Comparison of ENCODE assay signal across 39 cellular contexts in the genomic region with DNA sequence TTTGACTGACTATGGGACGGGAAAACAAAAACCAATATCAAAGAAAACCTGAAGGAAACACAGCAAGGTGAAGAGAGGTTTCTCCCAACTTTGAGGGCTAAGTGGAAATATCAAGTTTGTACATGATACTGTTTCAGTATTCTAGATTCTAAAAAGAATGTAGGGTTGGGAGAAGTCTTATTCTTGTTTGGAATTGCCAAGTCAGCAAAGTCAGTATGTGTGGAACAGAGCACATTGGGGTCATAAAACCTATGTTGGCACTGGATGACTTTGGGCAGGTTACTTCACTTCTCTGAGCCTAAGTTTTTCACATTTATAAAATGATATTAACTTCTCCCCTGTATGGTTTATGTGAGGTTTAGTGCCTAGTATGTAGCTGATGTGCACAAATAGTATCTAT.
"Had no signal": no experiment of that assay in that cellular context is flagged by ENCODE, and none has a peak within 500 bp of the region (broad histone marks: within the 10 kb centered on the region; RNA-seq: fewer than 3 reads in every experiment).

No MANE protein-coding gene starts in this region.

- ATAC-seq: activated CD4-positive, alpha-beta T cell treated with anti-CD3 and anti-CD28 coated beads for 36 hours; activated CD4-positive, CD25-positive, alpha-beta regulatory T cell treated with anti-CD3 and anti-CD28 coated beads, Interleukin-2, amount 50 U/mL, for 24 hours; activated CD8-positive, alpha-beta memory T cell treated with anti-CD3 and anti-CD28 coated beads, Interleukin-2, amount 10 ng/mL, durations not matched to agents 7 days and 5 days; activated CD8-positive, alpha-beta T cell treated with anti-CD3 and anti-CD28 coated beads, Interleukin-2, amount 10 ng/mL, durations not matched to agents 7 days and 5 days; activated naive CD8-positive, alpha-beta T cell treated with anti-CD3 and anti-CD28 coated beads, Interleukin-2, amount 50 U/mL, for 24 hours; WTC11 had no signal

- FAIRE-seq: bronchial epithelial cell, TTC549 had no signal

- DNase-seq: activated CD4-positive, alpha-beta memory T cell treated with anti-CD3 and anti-CD28 coated beads, Interleukin-2, amount 10 ng/mL, durations not matched to agents 7 days and 5 days; activated CD4-positive, alpha-beta T cell treated with anti-CD3 and anti-CD28 coated beads for 1 hour; activated CD4-positive, alpha-beta T cell treated with anti-CD3 and anti-CD28 coated beads for 36 hours; activated CD4-positive, alpha-beta T cell treated with anti-CD3 and anti-CD28 coated beads for 48 hours; activated CD4-positive, alpha-beta T cell treated with anti-CD3 and anti-CD28 coated beads, Interleukin-2, amount 10 ng/mL, durations not matched to agents 7 days and 5 days; activated CD4-positive, alpha-beta T cell treated with anti-CD3 and anti-CD28 coated beads, Interleukin-2, amount 50 U/mL, for 48 hours; activated CD4-positive, CD25-positive, alpha-beta regulatory T cell; activated CD8-positive, alpha-beta memory T cell treated with anti-CD3 and anti-CD28 coated beads for 24 hours; activated CD8-positive, alpha-beta memory T cell treated with anti-CD3 and anti-CD28 coated beads, Interleukin-2, amount 10 ng/mL, durations not matched to agents 7 days and 5 days; activated CD8-positive, alpha-beta memory T cell treated with anti-CD3 and anti-CD28 coated beads, Interleukin-2, amount 50 U/mL, for 48 hours; activated CD8-positive, alpha-beta T cell treated with anti-CD3 and anti-CD28 coated beads, Interleukin-2, amount 10 ng/mL, durations not matched to agents 7 days and 5 days; activated effector memory CD4-positive, alpha-beta T cell treated with Interleukin-2 at 50 U/mL for 16 hours; activated gamma-delta T cell; activated naive CD4-positive, alpha-beta T cell treated with anti-CD3 and anti-CD28 coated beads, Interleukin-2, amount 10 ng/mL, durations not matched to agents 7 days and 5 days; activated naive CD4-positive, alpha-beta T cell treated with Interleukin-2 at 50 U/mL for 16 hours; activated naive CD8-positive, alpha-beta T cell treated with anti-CD3 and anti-CD28 coated beads, Interleukin-2, amount 10 ng/mL, durations not matched to agents 7 days and 5 days; activated naive CD8-positive, alpha-beta T cell treated with anti-CD3 and anti-CD28 coated beads, Interleukin-2, amount 50 U/mL, for 24 hours; activated T-cell treated with anti-CD3 and anti-CD28 coated beads, Interleukin-2, amount 50 U/mL, for 24 hours; activated T-cell treated with anti-CD3 and anti-CD28 coated beads, Interleukin-2, amount 50 U/mL, for 48 hours; amygdala; anterior cingulate cortex; caudate nucleus; cerebellar nuclear complex; T-helper 2 cell; T-helper 9 cell; WERI-Rb-1 had no signal

- H3K27ac ChIP-seq: ascending aorta, cardiac muscle cell, WERI-Rb-1 had no signal

- H3K36me3 ChIP-seq: ascending aorta, cardiac muscle cell, WERI-Rb-1 had no signal

- H3K4me1 Mint-ChIP-seq: activated CD4-positive, alpha-beta memory T cell treated with anti-CD3 and anti-CD28 coated beads, Interleukin-2, amount 10 ng/mL, durations not matched to agents 7 days and 5 days; activated CD4-positive, alpha-beta T cell treated with anti-CD3 and anti-CD28 coated beads for 36 hours; activated CD4-positive, alpha-beta T cell treated with anti-CD3 and anti-CD28 coated beads, Interleukin-2, amount 10 ng/mL, durations not matched to agents 7 days and 5 days; activated CD8-positive, alpha-beta memory T cell treated with anti-CD3 and anti-CD28 coated beads, Interleukin-2, amount 10 ng/mL, durations not matched to agents 7 days and 5 days; activated naive CD4-positive, alpha-beta T cell treated with anti-CD3 and anti-CD28 coated beads, Interleukin-2, amount 10 ng/mL, durations not matched to agents 7 days and 5 days; activated naive CD4-positive, alpha-beta T cell treated with anti-CD3 and anti-CD28 coated beads, Interleukin-2, amount 50 U/mL, for 24 hours; activated naive CD8-positive, alpha-beta T cell treated with anti-CD3 and anti-CD28 coated beads, Interleukin-2, amount 10 ng/mL, durations not matched to agents 7 days and 5 days; activated naive CD8-positive, alpha-beta T cell treated with anti-CD3 and anti-CD28 coated beads, Interleukin-2, amount 50 U/mL, for 24 hours; brain; central memory CD8-positive, alpha-beta T cell had no signal

- H3K9me3 Mint-ChIP-seq: activated CD4-positive, alpha-beta memory T cell treated with anti-CD3 and anti-CD28 coated beads, Interleukin-2, amount 10 ng/mL, durations not matched to agents 7 days and 5 days; activated T-helper 2 cell treated with anti-CD3 and anti-CD28 coated beads, Interferon-gamma antibody, Interleukin-2, Interleukin-4, amounts not matched to agents 10 μg/mL and 5 μg/mL and 100 μg/mL, durations not matched to agents 14 hours and 24 hours and 36 hours; T-helper 1 cell treated with Interleukin-12 subunit alpha and Interleukin-12 subunit beta and Interleukin-4 antibody, amounts not matched to agents 30 μg/mL and 1 μg/mL, for 36 hours; T-helper 2 cell treated with Interferon-gamma antibody and Interleukin-4, amounts not matched to agents 5 μg/mL and 100 μg/mL, for 36 hours had no signal

- H3K27me3 ChIP-seq: ascending aorta, cardiac muscle cell had no signal

- H3K4me3 ChIP-seq: ascending aorta, cardiac muscle cell had no signal

- H3K4me3 Mint-ChIP-seq: activated CD4-positive, alpha-beta memory T cell treated with anti-CD3 and anti-CD28 coated beads, Interleukin-2, amount 10 ng/mL, durations not matched to agents 7 days and 5 days; activated CD4-positive, alpha-beta T cell treated with anti-CD3 and anti-CD28 coated beads for 36 hours; activated CD4-positive, alpha-beta T cell treated with anti-CD3 and anti-CD28 coated beads, Interleukin-2, amount 10 ng/mL, durations not matched to agents 7 days and 5 days; activated CD8-positive, alpha-beta memory T cell treated with anti-CD3 and anti-CD28 coated beads, Interleukin-2, amount 10 ng/mL, durations not matched to agents 7 days and 5 days; activated CD8-positive, alpha-beta T cell treated with anti-CD3 and anti-CD28 coated beads, Interleukin-2, amount 10 ng/mL, durations not matched to agents 7 days and 5 days; activated naive CD4-positive, alpha-beta T cell treated with anti-CD3 and anti-CD28 coated beads, Interleukin-2, amount 10 ng/mL, durations not matched to agents 7 days and 5 days; activated naive CD4-positive, alpha-beta T cell treated with anti-CD3 and anti-CD28 coated beads, Interleukin-2, amount 50 U/mL, for 24 hours; activated naive CD8-positive, alpha-beta T cell; activated naive CD8-positive, alpha-beta T cell treated with anti-CD3 and anti-CD28 coated beads, Interleukin-2, amount 10 ng/mL, durations not matched to agents 7 days and 5 days; activated naive CD8-positive, alpha-beta T cell treated with anti-CD3 and anti-CD28 coated beads, Interleukin-2, amount 50 U/mL, for 24 hours; activated T-cell treated with anti-CD3 and anti-CD28 coated beads, Interleukin-2, amount 50 U/mL, for 24 hours; brain; central memory CD8-positive, alpha-beta T cell; T-helper 1 cell treated with Interleukin-12 subunit alpha and Interleukin-12 subunit beta and Interleukin-4 antibody, amounts not matched to agents 30 μg/mL and 1 μg/mL, for 36 hours; T-helper 2 cell treated with Interferon-gamma antibody and Interleukin-4, amounts not matched to agents 5 μg/mL and 100 μg/mL, for 36 hours; WTC11 had no signal

- H3K4me1 ChIP-seq: ascending aorta had no signal

- H3K9me3 ChIP-seq: ascending aorta had no signal

- H3K27ac Mint-ChIP-seq: activated CD4-positive, alpha-beta memory T cell treated with anti-CD3 and anti-CD28 coated beads, Interleukin-2, amount 10 ng/mL, durations not matched to agents 7 days and 5 days; activated CD4-positive, alpha-beta T cell treated with anti-CD3 and anti-CD28 coated beads for 36 hours; activated CD4-positive, alpha-beta T cell treated with anti-CD3 and anti-CD28 coated beads, Interleukin-2, amount 10 ng/mL, durations not matched to agents 7 days and 5 days; activated CD8-positive, alpha-beta memory T cell treated with anti-CD3 and anti-CD28 coated beads, Interleukin-2, amount 10 ng/mL, durations not matched to agents 7 days and 5 days; activated CD8-positive, alpha-beta T cell treated with anti-CD3 and anti-CD28 coated beads, Interleukin-2, amount 10 ng/mL, durations not matched to agents 7 days and 5 days; activated naive CD4-positive, alpha-beta T cell treated with anti-CD3 and anti-CD28 coated beads, Interleukin-2, amount 10 ng/mL, durations not matched to agents 7 days and 5 days; activated naive CD4-positive, alpha-beta T cell treated with anti-CD3 and anti-CD28 coated beads, Interleukin-2, amount 50 U/mL, for 24 hours; activated naive CD8-positive, alpha-beta T cell; activated naive CD8-positive, alpha-beta T cell treated with anti-CD3 and anti-CD28 coated beads, Interleukin-2, amount 10 ng/mL, durations not matched to agents 7 days and 5 days; activated naive CD8-positive, alpha-beta T cell treated with anti-CD3 and anti-CD28 coated beads, Interleukin-2, amount 50 U/mL, for 24 hours; activated T-cell treated with anti-CD3 and anti-CD28 coated beads, Interleukin-2, amount 50 U/mL, for 24 hours; activated T-helper 2 cell treated with anti-CD3 and anti-CD28 coated beads, Interferon-gamma antibody, Interleukin-2, Interleukin-4, amounts not matched to agents 10 μg/mL and 5 μg/mL and 100 μg/mL, durations not matched to agents 14 hours and 24 hours and 36 hours; brain; T-helper 1 cell treated with Interleukin-12 subunit alpha and Interleukin-12 subunit beta and Interleukin-4 antibody, amounts not matched to agents 30 μg/mL and 1 μg/mL, for 36 hours; T-helper 2 cell treated with Interferon-gamma antibody and Interleukin-4, amounts not matched to agents 5 μg/mL and 100 μg/mL, for 36 hours; WTC11 had no signal

- H3K36me3 Mint-ChIP-seq: activated CD8-positive, alpha-beta memory T cell treated with anti-CD3 and anti-CD28 coated beads, Interleukin-2, amount 10 ng/mL, durations not matched to agents 7 days and 5 days; activated naive CD4-positive, alpha-beta T cell treated with anti-CD3 and anti-CD28 coated beads, Interleukin-2, amount 10 ng/mL, durations not matched to agents 7 days and 5 days; activated naive CD4-positive, alpha-beta T cell treated with anti-CD3 and anti-CD28 coated beads, Interleukin-2, amount 50 U/mL, for 24 hours; activated naive CD8-positive, alpha-beta T cell; activated naive CD8-positive, alpha-beta T cell treated with anti-CD3 and anti-CD28 coated beads, Interleukin-2, amount 10 ng/mL, durations not matched to agents 7 days and 5 days had no signal

- H3K27me3 Mint-ChIP-seq: activated CD4-positive, alpha-beta memory T cell treated with anti-CD3 and anti-CD28 coated beads, Interleukin-2, amount 10 ng/mL, durations not matched to agents 7 days and 5 days; activated CD4-positive, alpha-beta T cell treated with anti-CD3 and anti-CD28 coated beads, Interleukin-2, amount 10 ng/mL, durations not matched to agents 7 days and 5 days; activated CD8-positive, alpha-beta memory T cell treated with anti-CD3 and anti-CD28 coated beads, Interleukin-2, amount 10 ng/mL, durations not matched to agents 7 days and 5 days; activated naive CD4-positive, alpha-beta T cell treated with anti-CD3 and anti-CD28 coated beads, Interleukin-2, amount 10 ng/mL, durations not matched to agents 7 days and 5 days; activated naive CD8-positive, alpha-beta T cell treated with anti-CD3 and anti-CD28 coated beads, Interleukin-2, amount 10 ng/mL, durations not matched to agents 7 days and 5 days; activated naive CD8-positive, alpha-beta T cell treated with anti-CD3 and anti-CD28 coated beads, Interleukin-2, amount 50 U/mL, for 24 hours; activated T-cell treated with anti-CD3 and anti-CD28 coated beads, Interleukin-2, amount 50 U/mL, for 24 hours; brain; central memory CD8-positive, alpha-beta T cell had no signal
